Comparison of ENCODE assay signal across 8 cellular contexts in the genomic region with DNA sequence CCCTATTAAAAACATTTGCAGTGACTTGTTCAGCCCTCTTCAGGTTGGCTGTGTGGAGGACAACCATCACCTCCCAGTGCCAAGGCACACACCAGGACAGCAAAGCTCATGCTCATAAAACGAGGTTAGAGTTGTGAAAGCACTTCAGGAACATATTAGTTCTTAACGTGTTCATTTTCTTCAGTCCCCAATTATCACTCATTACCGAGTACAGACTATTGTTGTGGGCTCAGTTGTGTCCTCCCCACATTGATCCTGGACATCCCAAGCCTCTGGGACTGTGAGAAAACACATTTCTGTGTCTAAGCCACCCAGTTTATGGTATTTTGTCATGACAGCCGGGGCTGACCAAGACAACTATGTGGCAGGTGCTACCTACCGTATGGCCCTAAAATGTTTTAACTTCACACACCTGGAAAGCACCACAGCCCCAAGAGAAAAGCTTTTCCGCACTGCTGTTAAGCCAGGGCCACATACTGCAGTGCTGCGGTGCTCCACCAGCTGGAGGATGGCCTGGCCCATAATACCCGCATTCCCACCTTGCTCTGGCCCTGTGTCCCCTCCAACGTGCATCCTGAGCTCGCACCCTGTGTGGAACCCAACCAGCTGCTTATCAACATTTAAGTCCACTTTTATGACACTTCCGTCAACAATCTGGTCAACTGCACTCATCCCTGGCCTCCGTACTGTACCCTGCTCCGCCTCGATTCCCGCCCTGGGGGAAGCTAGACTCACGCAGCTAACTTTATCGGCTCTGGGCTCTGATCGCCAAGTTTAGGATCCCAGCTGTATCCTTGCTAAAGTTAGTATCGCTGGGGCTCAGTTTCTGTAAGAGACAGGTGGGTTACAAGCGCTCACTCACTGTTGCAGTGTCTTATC.
DNase-seq lines count a peak whose midpoint lies in the region; ATAC-seq and TF ChIP-seq lines count a peak whose summit lies in the region.
"Not testable (repeated sequence)": the region's sequence is repeated elsewhere in the genome, so short reads cannot be mapped to it uniquely, and the experiment has no call there.

No MANE protein-coding gene starts in this region.

- H3K9me3 ChIP-seq in SU-DHL-6 (ENCODE audit: insufficient read depth, low read length); left ventricle myocardium inferior (replicated peaks); neural progenitor cell (ENCODE audit: low read depth); upper lobe of left lung: not testable (repeated sequence)

- peak overlapping the region; percentile 60 for H3K9ac ChIP-seq in SU-DHL-6 (ENCODE audit: low read length)
- H3K9ac ChIP-seq in neural progenitor cell, result not testable (repeated sequence)

- not testable (repeated sequence) for DNase-seq in H7; left ventricle myocardium inferior; neural progenitor cell (ENCODE audit: low spot score); upper lobe of left lung

- peaks cover 24% of the 10 kb centered on the region for H3K4me1 Mint-ChIP-seq in brain
- not testable (repeated sequence) for H3K4me1 Mint-ChIP-seq in neural progenitor cell

- H2AFZ ChIP-seq in SU-DHL-6 (ENCODE audit: low read depth, low read length, severe bottlenecking), result not testable (repeated sequence)
- H2AFZ ChIP-seq in neural progenitor cell (replicated peaks), result peak overlapping the region; percentile 83

- H3K27ac ChIP-seq in SU-DHL-6 (ENCODE audit: low read depth, low read length); left ventricle myocardium inferior (replicated peaks); neural progenitor cell; upper lobe of left lung: not testable (repeated sequence)

- not testable (repeated sequence) for TF ChIP-seq CTCF in SU-DHL-6 (IDR thresholded peaks at IDR 0.05; ENCODE audit: insufficient read depth, low read length, poor library complexity, severe bottlenecking); brain (conservative IDR thresholded peaks at IDR 0.05); left ventricle myocardium inferior (IDR thresholded peaks at IDR 0.05; ENCODE audit: borderline replicate concordance); neural progenitor cell (IDR thresholded peaks at IDR 0.05); upper lobe of left lung (IDR thresholded peaks at IDR 0.05)

- not testable (repeated sequence) for H3K36me3 ChIP-seq in H7 (replicated peaks; ENCODE audit: control insufficient read depth, insufficient read depth, low read length); SU-DHL-6 (ENCODE audit: low read length); left ventricle myocardium inferior; neural progenitor cell; upper lobe of left lung

- TF ChIP-seq POLR2A in upper lobe of left lung (IDR thresholded peaks at IDR 0.05), result not testable (repeated sequence)

- peaks cover 10% of the 10 kb centered on the region for H3K4me1 ChIP-seq in left ventricle myocardium inferior
- H3K4me1 ChIP-seq in neural progenitor cell, result not testable (repeated sequence)
- H3K4me1 ChIP-seq in upper lobe of left lung, result peaks cover 0 to 16% (median 6%) of the 10 kb centered on the region in 4 donors

- not testable (repeated sequence) for H3K9me2 ChIP-seq in SU-DHL-6 (replicated peaks; ENCODE audit: insufficient read depth, low read length)

- H3K9me3 Mint-ChIP-seq in brain, neural progenitor cell: not testable (repeated sequence)

- H3K4me2 ChIP-seq in SU-DHL-6 (ENCODE audit: low read depth, low read length, poor library complexity, severe bottlenecking), result peak overlapping the region; percentile 38
- H3K4me2 ChIP-seq in neural progenitor cell, result peak overlapping the region; percentile 69

- not testable (repeated sequence) for H3K27ac Mint-ChIP-seq in brain, neural progenitor cell

- not testable (repeated sequence) for H3K27me3 ChIP-seq in H7 (ENCODE audit: control insufficient read depth, insufficient read depth, low read length); SU-DHL-6 (ENCODE audit: low read length); left ventricle myocardium inferior (ENCODE audit: low read depth); neural progenitor cell; upper lobe of left lung

- H3K4me3 ChIP-seq in H7 (ENCODE audit: insufficient read depth, low read depth, low read length) (peak overlapping the region; percentile 60), SU-DHL-6 (ENCODE audit: insufficient read depth, low read length, poor library complexity, severe bottlenecking) (peak overlapping the region; percentile 64), left ventricle myocardium inferior (peak overlapping the region; percentile 68), neural progenitor cell (peak overlapping the region; percentile 52), upper lobe of left lung (peak overlapping the region in 3 of 4 donors; percentile 54 to 82 (median 63))

- not testable (repeated sequence) for H3K36me3 Mint-ChIP-seq in brain, neural progenitor cell

- not testable (repeated sequence) for TF ChIP-seq EP300 in upper lobe of left lung (IDR thresholded peaks at IDR 0.05)

- WGBS in upper lobe of left lung, 2 donors, result 21 to 31% methylated on average over 14 of the region's 20 CpGs

- H3K27me3 Mint-ChIP-seq in brain; neural progenitor cell (ENCODE audit: insufficient read depth, low read depth): not testable (repeated sequence)

- not testable (repeated sequence) for H3F3A ChIP-seq in SU-DHL-6 (ENCODE audit: insufficient read depth); neural progenitor cell (ENCODE audit: low read depth)

- intact Hi-C loops in left ventricle myocardium inferior (cut with micrococcal nuclease), result not testable (repeated sequence)

- peak; percentile 29 for ATAC-seq in GM18517 (IDR thresholded peaks at IDR 0.05; ENCODE audit: unreplicated experiment)
- ATAC-seq in HG03432 (IDR thresholded peaks at IDR 0.05; ENCODE audit: unreplicated experiment), result peak; percentile 14
- peak; percentile 3 to 35 for ATAC-seq in upper lobe of left lung (ENCODE audit: low FRiP score in 2 of 2)

- H3K79me2 ChIP-seq in SU-DHL-6 (ENCODE audit: insufficient read depth, low read length); neural progenitor cell (ENCODE audit: low read depth): not testable (repeated sequence)

- not testable (repeated sequence) for H4K20me1 ChIP-seq in SU-DHL-6 (ENCODE audit: low read depth, low read length); neural progenitor cell (ENCODE audit: low read depth)

- H3K4me3 Mint-ChIP-seq in brain (peak overlapping the region; percentile 79 to 99 (median 97)), neural progenitor cell (peak overlapping the region; percentile 97)
